ENCODE assay signal across 10 cellular contexts in the genomic region with DNA sequence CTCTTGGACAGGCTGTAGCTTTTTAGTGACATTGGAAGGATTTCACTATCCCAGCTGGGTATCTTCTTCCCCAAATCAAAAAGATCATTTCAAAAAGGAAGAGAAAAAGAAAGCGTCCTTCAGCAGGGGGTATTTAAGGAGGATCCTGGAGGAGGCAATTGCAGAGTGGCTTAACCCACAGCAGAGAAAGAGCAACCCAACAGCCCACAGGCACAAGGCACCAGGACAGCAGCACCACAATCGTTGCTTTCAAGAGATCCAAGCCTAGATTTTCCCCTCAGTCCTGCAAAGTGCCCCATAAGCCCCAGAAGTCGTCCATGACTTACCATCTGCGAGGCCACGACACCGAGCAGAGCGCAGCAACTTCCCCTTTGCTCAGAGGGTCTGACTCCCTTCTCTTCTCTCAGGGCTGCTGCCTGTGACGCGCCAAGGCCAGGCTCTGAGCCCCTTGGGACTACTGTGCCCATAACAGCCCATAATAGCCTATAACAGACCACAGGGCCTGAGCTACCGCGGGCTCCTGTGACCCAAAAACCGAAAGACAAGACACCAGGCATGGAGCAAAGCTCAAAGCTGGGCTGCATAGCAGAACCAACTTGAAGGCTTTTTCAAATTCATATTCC. TPM values are rescaled to one million over a fixed set of nuclear protein-coding genes. Genes with fewer than 3 reads are reported as not detected.
A peak's percentile ranks its signal among the peaks of the same experiment; 100 is the strongest.
DNase-seq lines count a peak whose midpoint lies in the region; ATAC-seq and TF ChIP-seq lines count a peak whose summit lies in the region.
"Had no signal": no experiment of that assay in that cellular context is flagged by ENCODE, and none has a peak within 500 bp of the region (broad histone marks: within the 10 kb centered on the region; RNA-seq: fewer than 3 reads in every experiment).

No MANE protein-coding gene starts in this region.

- peaks cover 83 to 87% of the 10 kb centered on the region in 2 donors for H3K4me1 Mint-ChIP-seq in immature natural killer cell

- no peak overlapping the region for H3K27ac ChIP-seq in effector memory CD4-positive, alpha-beta T cell (ENCODE audit: insufficient read depth, low read length, poor library complexity, severe bottlenecking)
- H3K27ac ChIP-seq: SK-N-MC had no signal

- ATAC-seq in GM18505 (IDR thresholded peaks at IDR 0.05; ENCODE audit: unreplicated experiment) (peak; percentile 69), GM21529 (IDR thresholded peaks at IDR 0.05; ENCODE audit: unreplicated experiment) (peak; percentile 71), HG03521 (IDR thresholded peaks at IDR 0.05; ENCODE audit: unreplicated experiment) (peak; percentile 76)

- no peak for DNase-seq in immature natural killer cell
- no peak for DNase-seq in effector memory CD4-positive, alpha-beta T cell
- DNase-seq in midbrain (lab: John Stamatoyannopoulos, UW), result no peak
- DNase-seq in hippocampal formation (lab: John Stamatoyannopoulos, UW), result no peak
- DNase-seq in DMS79 treated with DMSO at 0.1 percent for 48 hours (lab: John Stamatoyannopoulos, UW), result no peak

- peak overlapping the region; percentile 55 to 85 (median 81) for H3K4me3 Mint-ChIP-seq in immature natural killer cell

- H3K36me3 ChIP-seq in effector memory CD4-positive, alpha-beta T cell (ENCODE audit: control insufficient read depth, insufficient read depth, low read length), result no peaks in the 10 kb centered on the region

- peak overlapping the region; percentile 70 to 94 (median 88) for H3K27ac Mint-ChIP-seq in immature natural killer cell

- no peaks in the 10 kb centered on the region for H3K9me3 ChIP-seq in effector memory CD4-positive, alpha-beta T cell (ENCODE audit: control insufficient read depth, low read length)

- TF ChIP-seq POLR2A in GM18505 (IDR thresholded peaks at IDR 0.05; ENCODE audit: borderline replicate concordance, extremely low read depth, insufficient read depth, insufficient read length), result peak; percentile 82

- no peak overlapping the region for H3K4me3 ChIP-seq in effector memory CD4-positive, alpha-beta T cell (ENCODE audit: insufficient read depth, low read depth, low read length, poor library complexity, severe bottlenecking)
- H3K4me3 ChIP-seq: coronary artery, SK-N-MC had no signal

- peaks cover 17 to 29% (median 18%) of the 10 kb centered on the region in 3 donors for H3K36me3 Mint-ChIP-seq in immature natural killer cell

- peaks cover 0 to 5% (median 0%) of the 10 kb centered on the region in 3 donors for H3K27me3 Mint-ChIP-seq in immature natural killer cell (ENCODE audit: low read depth in 3 of 3)

- H3K4me1 ChIP-seq in effector memory CD4-positive, alpha-beta T cell (ENCODE audit: control insufficient read depth, insufficient read depth, low read length, poor library complexity, severe bottlenecking), result peaks cover 2% of the 10 kb centered on the region

- H3K9me3 Mint-ChIP-seq in immature natural killer cell, result no peaks in the 10 kb centered on the region

- no peaks in the 10 kb centered on the region for H3K27me3 ChIP-seq in effector memory CD4-positive, alpha-beta T cell (replicated peaks; ENCODE audit: control insufficient read depth, insufficient read depth, low read length, poor library complexity, severe bottlenecking)

RNA-seq across cellular contexts. Expression of a gene that starts 19.7 kb away (rescaled TPM):
- polyA plus RNA-seq in immature natural killer cell, result 100 to 1,000 TPM in 1 of 3 donors, 10 to 100 TPM in 2; 87.4 to 186 (median 98.3) TPM
